In genomic region chr3:134485620-134486576, GRCh38 we compare ENCODE assay signal across 8 cellular contexts. TPM values are rescaled to one million over a fixed set of nuclear protein-coding genes. Genes with fewer than 3 reads are reported as not detected.
A peak's percentile ranks its signal among the peaks of the same experiment; 100 is the strongest.
DNase-seq lines count a peak whose midpoint lies in the region; ATAC-seq and FAIRE-seq lines count a peak whose summit lies in the region.

TSS of gene ANAPC13 (minus strand) at chr3:134485985. CDS start at chr3:134482904, 3,081 bp downstream.
TSS of gene CEP63 (plus strand) at chr3:134486057. CDS start at chr3:134495321, 9,264 bp downstream.

- H3K79me1 ChIP-seq in mesendoderm (ENCODE audit: low read length) = peaks cover 19% of the 10 kb centered on the region

- H3K27ac ChIP-seq in mesendoderm (ENCODE audit: low read depth, low read length) = peak within 1 kb of the TSS; percentile 73

- peak within 1 kb of the TSS; percentile 83 for H2BK5ac ChIP-seq in mesendoderm (ENCODE audit: low read length)

- peak; percentile 70 for FAIRE-seq in HTR-8/SVneo (lab: Jason Lieb, UNC)

- H3K4me1 ChIP-seq in endocrine pancreas (ENCODE audit: control insufficient read depth, insufficient read depth, low read length) = peaks cover 1% of the 10 kb centered on the region
- H3K4me1 ChIP-seq in mesendoderm (ENCODE audit: control insufficient read depth, low read depth, low read length) = peaks cover 7% of the 10 kb centered on the region

- WGBS in mesendoderm (ENCODE audit: extremely low coverage, insufficient coverage, low lambda C conversion rate) = no CpG with 5 or more reads among the region's 87 CpGs

- H3K9me3 ChIP-seq in endocrine pancreas (ENCODE audit: control insufficient read depth, low read length) = no peaks in the 10 kb centered on the region

- H3K4ac ChIP-seq in mesendoderm (ENCODE audit: low read depth, low read length) = peak within 1 kb of the TSS; percentile 89

- peak within 1 kb of the TSS; percentile 69 for H2AK5ac ChIP-seq in mesendoderm (ENCODE audit: low read length)

- no peak within 1 kb of the TSS for H4K5ac ChIP-seq in mesendoderm (ENCODE audit: low read length)

- peak within 1 kb of the TSS; percentile 29 for H3K23ac ChIP-seq in mesendoderm (ENCODE audit: low read length)

- DNase-seq in COLO829 (ENCODE audit: low spot score) = peak; percentile 99
- DNase-seq in HTR-8/SVneo (ENCODE audit: insufficient read length, low spot score) = peak; percentile 94
- DNase-seq in NOMO-1 treated with dmso at 0.1 percent for 144 hours (lab: John Stamatoyannopoulos, UW; ENCODE audit: unreplicated experiment) = peak; percentile 99
- DNase-seq in activated CD8-positive, alpha-beta memory T cell treated with anti-CD3 and anti-CD28 coated beads for 48 hours (ENCODE audit: low read depth in 2 of 3, low spot score in 2 of 3) = peak; percentile 74 to 84 (median 81)
- peak; percentile 100 for DNase-seq in mesendoderm
- peak; percentile 82 for DNase-seq in stimulated activated CD8-positive, alpha-beta memory T cell treated with anti-CD3 and anti-CD28 coated beads, Interleukin-15, amount 100 ng/mL, for 1 hour (ENCODE audit: low read depth)

- H3K56ac ChIP-seq in mesendoderm (ENCODE audit: low read length) = peak within 1 kb of the TSS; percentile 94

- H3K27me3 ChIP-seq in endocrine pancreas (ENCODE audit: control insufficient read depth, insufficient read depth, low read length) (no peaks in the 10 kb centered on the region), mesendoderm (ENCODE audit: insufficient read depth, low read length, poor library complexity) (no peaks in the 10 kb centered on the region)

- no peak within 1 kb of the TSS for H2BK15ac ChIP-seq in mesendoderm (replicated peaks; ENCODE audit: low read depth)

- H3K79me2 ChIP-seq in mesendoderm (ENCODE audit: control insufficient read depth, insufficient read depth, low read length) = peaks cover 22% of the 10 kb centered on the region

- H3K4me3 ChIP-seq in endocrine pancreas (ENCODE audit: control insufficient read depth, insufficient read depth, low read length) (peak within 1 kb of the TSS; percentile 98), mesendoderm (ENCODE audit: low read length) (peak within 1 kb of the TSS; percentile 65)

- peak; percentile 74 for ATAC-seq in GM21367 (IDR thresholded peaks at IDR 0.05; ENCODE audit: unreplicated experiment)

- H2BK120ac ChIP-seq in mesendoderm (ENCODE audit: low read depth, low read length) = no peak within 1 kb of the TSS

- H3K18ac ChIP-seq in mesendoderm (ENCODE audit: low read length) = no peak within 1 kb of the TSS

- no peaks in the 10 kb centered on the region for H3K36me3 ChIP-seq in endocrine pancreas (ENCODE audit: control insufficient read depth, insufficient read depth, low read length)
- peaks cover 2% of the 10 kb centered on the region for H3K36me3 ChIP-seq in mesendoderm (ENCODE audit: control insufficient read depth, insufficient read depth, low read length)

- H3K9ac ChIP-seq in endocrine pancreas (ENCODE audit: control insufficient read depth, insufficient read depth, low read length) (peak within 1 kb of the TSS; percentile 98), mesendoderm (ENCODE audit: low read length) (peak within 1 kb of the TSS; percentile 94)

- H4K8ac ChIP-seq in mesendoderm (ENCODE audit: low read depth, low read length) = peak within 1 kb of the TSS; percentile 7

- peak within 1 kb of the TSS; percentile 96 for H3K4me2 ChIP-seq in mesendoderm (ENCODE audit: low read length)

RNA-seq across cellular contexts. Expression of gene ANAPC13, which starts in this region (rescaled TPM):
- polyA plus RNA-seq in mesendoderm (2013, experiment 1 of 2) = 28.0 TPM
- polyA plus RNA-seq in mesendoderm (2013, experiment 2 of 2) = 26.6 TPM

RNA-seq across cellular contexts. Expression of gene CEP63, which starts in this region (rescaled TPM):
- polyA plus RNA-seq in mesendoderm (2013, experiment 1 of 2) = 20.6 TPM
- polyA plus RNA-seq in mesendoderm (2013, experiment 2 of 2) = 21.0 TPM

Comparison
In these comparisons a context has a peak if more than half of its experiments do, and no peak if none do; other contexts are left out.
1. Peak in every context shown above with its lines: DNase-seq, ATAC-seq, H3K4me3 ChIP-seq and H3K27ac ChIP-seq.